17 cellular contexts compared by ENCODE assay signal in the genomic region with DNA sequence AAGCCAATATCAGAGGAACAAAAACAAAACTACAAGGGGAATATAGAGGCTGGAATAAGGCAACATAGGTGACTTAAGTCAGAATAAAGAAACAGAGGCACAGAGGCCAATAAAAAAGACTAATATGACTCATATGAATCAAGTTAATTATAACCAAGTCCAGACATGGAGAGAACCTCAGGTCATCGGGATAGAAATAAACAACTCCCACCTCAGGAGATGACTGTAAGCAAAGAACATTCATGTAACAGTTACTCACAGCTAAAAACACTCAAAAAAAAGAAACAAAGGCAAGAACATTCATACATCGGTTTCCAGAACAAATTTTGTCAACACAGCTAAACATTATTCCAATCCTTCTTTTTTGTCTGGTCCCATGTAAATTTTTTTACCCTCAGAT.
DNase-seq lines count a peak whose midpoint lies in the region; ATAC-seq, FAIRE-seq and TF ChIP-seq lines count a peak whose summit lies in the region.
"Had no signal": no experiment of that assay in that cellular context is flagged by ENCODE, and none has a peak within 500 bp of the region (broad histone marks: within the 10 kb centered on the region; RNA-seq: fewer than 3 reads in every experiment).

No MANE protein-coding gene starts in this region.

- no peaks in the 10 kb centered on the region for H3K9me2 ChIP-seq in GM23248 (ENCODE audit: insufficient read depth)

- H3K9ac ChIP-seq in GM23248 = no peak overlapping the region
- no peak overlapping the region for H3K9ac ChIP-seq in keratinocyte (ENCODE audit: control insufficient read depth, extremely low read depth, insufficient read depth, low read length)

- dilution Hi-C loops in keratinocyte (cut with MboI; ENCODE audit: extremely low pct_ligation_motif_present, low sequenced_read_pairs) = no loop called here

- no peak overlapping the region for H3K27ac ChIP-seq in GM23248
- peak overlapping the region; percentile 26 for H3K27ac ChIP-seq in RWPE2 (ENCODE audit: poor library complexity, severe bottlenecking)
- peak overlapping the region; percentile 97 for H3K27ac ChIP-seq in epithelial cell of prostate
- peak overlapping the region; percentile 72 for H3K27ac ChIP-seq in keratinocyte (ENCODE audit: control insufficient read depth, insufficient read depth, low read length)

- no peak for TF ChIP-seq CTCF in RWPE2 (IDR thresholded peaks at IDR 0.05; ENCODE audit: poor library complexity, severe bottlenecking)
- TF ChIP-seq CTCF in keratinocyte (optimal IDR thresholded peaks at IDR 0.05 in 1 of 3, IDR thresholded peaks at IDR 0.05 in 1 of 3, conservative IDR thresholded peaks at IDR 0.05 in 1 of 3; ENCODE audit: extremely low read depth in 1 of 3, insufficient read depth in 2 of 3, low read length in 3 of 3) = no peak

- no peaks in the 10 kb centered on the region for H3K36me3 ChIP-seq in GM23248 (ENCODE audit: low read depth)
- H3K36me3 ChIP-seq in RWPE2 (ENCODE audit: low read depth) = no peaks in the 10 kb centered on the region
- no peaks in the 10 kb centered on the region for H3K36me3 ChIP-seq in keratinocyte (ENCODE audit: control insufficient read depth in 2 of 2, extremely low read depth in 1 of 2, insufficient read depth in 2 of 2, low read length in 2 of 2)

- H3K27me3 ChIP-seq in GM23248 (replicated peaks; ENCODE audit: insufficient read depth) = no peaks in the 10 kb centered on the region
- no peaks in the 10 kb centered on the region for H3K27me3 ChIP-seq in RWPE2 (ENCODE audit: insufficient read depth, poor library complexity, severe bottlenecking)
- no peaks in the 10 kb centered on the region for H3K27me3 ChIP-seq in keratinocyte (ENCODE audit: control insufficient read depth, extremely low read depth, insufficient read depth, low read length)

- in situ Hi-C loops in GM23248 (cut with MboI) = no loop called here

- H3K4me1 ChIP-seq in GM23248 (ENCODE audit: insufficient read depth) (peaks cover 31% of the 10 kb centered on the region), RWPE2 (ENCODE audit: insufficient read depth, poor library complexity, severe bottlenecking) (peaks cover 38% of the 10 kb centered on the region), keratinocyte (ENCODE audit: control insufficient read depth, extremely low read depth, insufficient read depth, low read length) (peaks cover 53% of the 10 kb centered on the region)

- no peaks in the 10 kb centered on the region for H3K9me3 ChIP-seq in GM23248 (ENCODE audit: low read depth)
- no peaks in the 10 kb centered on the region for H3K9me3 ChIP-seq in RWPE2 (ENCODE audit: severe bottlenecking)
- H3K9me3 ChIP-seq in keratinocyte (ENCODE audit: control insufficient read depth, low read depth, low read length) = no peaks in the 10 kb centered on the region

- H3F3A ChIP-seq in GM23248 (ENCODE audit: insufficient read depth) = no peaks in the 10 kb centered on the region; the same call in 1 of the 2 replicates

- H4K20me1 ChIP-seq in GM23248 (ENCODE audit: insufficient read depth) (no peaks in the 10 kb centered on the region), keratinocyte (ENCODE audit: control insufficient read depth, extremely low read depth, insufficient read depth, low read length) (no peaks in the 10 kb centered on the region)

- ATAC-seq in RWPE2 (ENCODE audit: low read depth) = peak; percentile 9; the same call in 1 of the 3 replicates
- no peak for ATAC-seq in GM21737 (IDR thresholded peaks at IDR 0.05; ENCODE audit: unreplicated experiment)
- ATAC-seq in GM21786 (IDR thresholded peaks at IDR 0.05; ENCODE audit: unreplicated experiment) = no peak
- ATAC-seq: HCT116, HepG2 had no signal

- DNase-seq in GM23248 (peak; percentile 48), RWPE2 (ENCODE audit: low spot score) (no peak), epithelial cell of prostate (ENCODE audit: low read depth, low spot score) (peak; percentile 84), keratinocyte (ENCODE audit: low read depth, low spot score) (no peak)
- DNase-seq in stimulated activated CD4-positive, alpha-beta T cell treated with anti-CD3 and anti-CD28 coated beads, Interleukin-4, amount 100 ng/mL, for 4 hours = no peak
- DNase-seq: ACHN; C1 segment of cervical spinal cord; Calu3; CD4-positive, alpha-beta T cell; DMS 273 treated with DMSO at 0.1 percent for 48 hours had no signal

- H3K4me2 ChIP-seq in GM23248 (ENCODE audit: unreplicated experiment) = no peak overlapping the region
- peak overlapping the region; percentile 46 for H3K4me2 ChIP-seq in keratinocyte (ENCODE audit: control insufficient read depth, extremely low read depth, insufficient read depth, low read depth, low read length)

- no peak overlapping the region for H3K4me3 ChIP-seq in GM23248
- no peak overlapping the region for H3K4me3 ChIP-seq in RWPE2 (ENCODE audit: severe bottlenecking)
- H3K4me3 ChIP-seq in keratinocyte (ENCODE audit: control insufficient read depth in 2 of 3, extremely low read depth in 1 of 3, insufficient read depth in 2 of 3, low read depth in 1 of 3, low read length in 3 of 3) = no peak overlapping the region

- WGBS in GM23248 (ENCODE audit: low coverage in 1 of 2, low lambda C conversion rate in 2 of 2, missing lambda C conversion rate in 2 of 2), 2 experiments = 5 to 9% methylated on average over 2 of the region's 2 CpGs

- peak overlapping the region; percentile 20; the same call in 1 of the 2 replicates for H2AFZ ChIP-seq in GM23248
- H2AFZ ChIP-seq in keratinocyte (ENCODE audit: control insufficient read depth, low read length) = no peak overlapping the region

- FAIRE-seq in keratinocyte (lab: Jason Lieb, UNC) = peak; percentile 73
- FAIRE-seq: GM18507, H54, HepG2, HTR-8/SVneo had no signal

- H3K79me2 ChIP-seq in GM23248 (ENCODE audit: insufficient read depth) = no peaks in the 10 kb centered on the region
- H3K79me2 ChIP-seq in keratinocyte (ENCODE audit: control insufficient read depth, insufficient read depth, low read length) = no peaks in the 10 kb centered on the region

- H3K9me1 ChIP-seq in keratinocyte (ENCODE audit: control insufficient read depth, extremely low read depth, insufficient read depth, low read length) = no peaks in the 10 kb centered on the region

Comparison
In these comparisons a context has a peak if more than half of its experiments do, and no peak if none do; other contexts are left out.
1. DNase-seq: peak in GM23248 (single experiment) and epithelial cell of prostate (single experiment); none in RWPE2 (single experiment), keratinocyte (single experiment) and stimulated activated CD4-positive, alpha-beta T cell treated with anti-CD3 and anti-CD28 coated beads, Interleukin-4, amount 100 ng/mL, for 4 hours (0 of 2).